ENCODE assay signal across 29 cellular contexts in the genomic region with DNA sequence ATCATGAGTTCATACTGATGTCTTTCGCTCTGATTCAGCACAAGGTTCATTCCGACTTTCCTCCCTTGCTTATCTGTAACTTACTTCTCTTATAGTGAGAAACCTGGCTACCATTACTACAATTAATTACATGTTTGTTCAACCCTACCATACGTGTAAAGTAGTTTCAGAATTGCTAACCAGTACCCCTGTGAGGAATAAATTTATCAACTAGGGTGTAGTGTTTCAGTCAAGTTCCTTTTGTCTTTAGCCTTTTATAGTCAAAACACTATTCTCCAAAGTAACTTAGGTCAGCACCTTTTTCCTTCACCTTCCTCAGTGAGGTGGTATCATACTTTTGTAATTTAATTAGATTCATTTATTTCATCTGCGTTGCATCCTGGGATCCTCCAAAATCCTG.
A peak's percentile ranks its signal among the peaks of the same experiment; 100 is the strongest.
DNase-seq lines count a peak whose midpoint lies in the region; ATAC-seq and TF ChIP-seq lines count a peak whose summit lies in the region.
"Had no signal": no experiment of that assay in that cellular context is flagged by ENCODE, and none has a peak within 500 bp of the region (broad histone marks: within the 10 kb centered on the region; RNA-seq: fewer than 3 reads in every experiment).

No MANE protein-coding gene starts in this region.

- H3K9me3 Mint-ChIP-seq in activated T-helper 17 cell treated with anti-CD3 and anti-CD28 coated beads, Interleukin-2, amount 50 U/mL, for 72 hours: peaks cover 4% of the 10 kb centered on the region
- H3K9me3 Mint-ChIP-seq: activated naive CD8-positive, alpha-beta T cell treated with anti-CD3 and anti-CD28 coated beads, Interleukin-2, amount 10 ng/mL, durations not matched to agents 7 days and 5 days; HFFc6; immature natural killer cell; T-helper 1 cell treated with Interleukin-12 subunit alpha and Interleukin-12 subunit beta and Interleukin-4 antibody, amounts not matched to agents 30 μg/mL and 1 μg/mL, for 36 hours had no signal

- no peaks in the 10 kb centered on the region for H3K27me3 ChIP-seq in GM06990 (replicated peaks; ENCODE audit: control insufficient read depth, insufficient read depth, low read length)
- no peaks in the 10 kb centered on the region for H3K27me3 ChIP-seq in effector memory CD4-positive, alpha-beta T cell (replicated peaks; ENCODE audit: control insufficient read depth, insufficient read depth, low read length, poor library complexity, severe bottlenecking)
- H3K27me3 ChIP-seq: BLaER1, neural progenitor cell, transverse colon had no signal

- peaks cover 34% of the 10 kb centered on the region for H3K36me3 Mint-ChIP-seq in activated T-helper 17 cell treated with anti-CD3 and anti-CD28 coated beads, Interleukin-2, amount 50 U/mL, for 72 hours (ENCODE audit: low read depth)

- H3K4me1 ChIP-seq in effector memory CD4-positive, alpha-beta T cell (ENCODE audit: control insufficient read depth, insufficient read depth, low read length, poor library complexity, severe bottlenecking): no peaks in the 10 kb centered on the region
- H3K4me1 ChIP-seq: neural progenitor cell, transverse colon had no signal

- peak overlapping the region; percentile 69 for H3K4me3 Mint-ChIP-seq in activated T-helper 17 cell treated with anti-CD3 and anti-CD28 coated beads, Interleukin-2, amount 50 U/mL, for 72 hours
- H3K4me3 Mint-ChIP-seq: activated CD8-positive, alpha-beta T cell treated with anti-CD3 and anti-CD28 coated beads for 36 hours; activated naive CD8-positive, alpha-beta T cell treated with anti-CD3 and anti-CD28 coated beads, Interleukin-2, amount 10 ng/mL, durations not matched to agents 7 days and 5 days; HFFc6; immature natural killer cell; memory B cell; neural progenitor cell; T-helper 1 cell treated with Interleukin-12 subunit alpha and Interleukin-12 subunit beta and Interleukin-4 antibody, amounts not matched to agents 30 μg/mL and 1 μg/mL, for 36 hours had no signal

- no peak overlapping the region for H3K27ac ChIP-seq in effector memory CD4-positive, alpha-beta T cell (ENCODE audit: insufficient read depth, low read length, poor library complexity, severe bottlenecking)
- H3K27ac ChIP-seq: BLaER1, GM23248, neural progenitor cell, transverse colon had no signal

- H3K4me1 Mint-ChIP-seq in activated T-helper 17 cell treated with anti-CD3 and anti-CD28 coated beads, Interleukin-2, amount 50 U/mL, for 72 hours: peaks cover 19% of the 10 kb centered on the region
- H3K4me1 Mint-ChIP-seq: activated naive CD8-positive, alpha-beta T cell treated with anti-CD3 and anti-CD28 coated beads, Interleukin-2, amount 10 ng/mL, durations not matched to agents 7 days and 5 days; neural progenitor cell had no signal

- ATAC-seq in GM18520 (IDR thresholded peaks at IDR 0.05; ENCODE audit: unreplicated experiment) (peak; percentile 49), HG02759 (IDR thresholded peaks at IDR 0.05; ENCODE audit: unreplicated experiment) (peak; percentile 68), GM21529 (IDR thresholded peaks at IDR 0.05; ENCODE audit: unreplicated experiment) (no peak)
- ATAC-seq in activated T-helper 17 cell treated with anti-CD3 and anti-CD28 coated beads, Interleukin-2, amount 50 U/mL, for 72 hours (replicated peaks): peak; percentile 75
- ATAC-seq: activated CD8-positive, alpha-beta T cell treated with anti-CD3 and anti-CD28 coated beads for 36 hours; right cardiac atrium had no signal

- DNase-seq in GM06990 (ENCODE audit: extremely low read depth, insufficient read length) (peak; percentile 54), SKM-1 (lab: John Stamatoyannopoulos, UW; ENCODE audit: unreplicated experiment) (no peak)
- no peak for DNase-seq in effector memory CD4-positive, alpha-beta T cell
- DNase-seq: activated CD4-positive, CD25-positive, alpha-beta regulatory T cell treated with anti-CD3 and anti-CD28 coated beads, Interleukin-2, amount 50 U/mL, for 72 hours; activated CD8-positive, alpha-beta T cell treated with anti-CD3 and anti-CD28 coated beads for 36 hours; activated effector memory CD4-positive, alpha-beta T cell treated with Interleukin-2 at 50 U/mL for 16 hours; activated naive CD8-positive, alpha-beta T cell treated with anti-CD3 and anti-CD28 coated beads, Interleukin-2, amount 10 ng/mL, durations not matched to agents 7 days and 5 days; COR-L47; DMS79; GM23248; HFFc6; hypothalamus; immature natural killer cell; KBM-7; MM.1S; NCI-H2029; NCI-H2227 treated with DMSO at 0.1 percent for 48 hours; right cardiac atrium; RPMI8226; stimulated activated CD4-positive, alpha-beta T cell treated with anti-CD3 and anti-CD28 coated beads, Interleukin-2, amount 100 ng/mL, for 24 hours; transverse colon had no signal

- H3K4me3 ChIP-seq in GM06990 (replicated peaks; ENCODE audit: low read depth, low read length): no peak overlapping the region
- no peak overlapping the region for H3K4me3 ChIP-seq in effector memory CD4-positive, alpha-beta T cell (ENCODE audit: insufficient read depth, low read depth, low read length, poor library complexity, severe bottlenecking)
- H3K4me3 ChIP-seq: BLaER1, GM23248, neural progenitor cell, transverse colon had no signal

- H3K36me3 ChIP-seq in GM06990 (ENCODE audit: control insufficient read depth, insufficient read depth, low read length): peaks cover 2% of the 10 kb centered on the region
- H3K36me3 ChIP-seq in effector memory CD4-positive, alpha-beta T cell (ENCODE audit: control insufficient read depth, insufficient read depth, low read length): no peaks in the 10 kb centered on the region
- H3K36me3 ChIP-seq: neural progenitor cell, transverse colon had no signal

- H3K27me3 Mint-ChIP-seq in activated T-helper 17 cell treated with anti-CD3 and anti-CD28 coated beads, Interleukin-2, amount 50 U/mL, for 72 hours: no peaks in the 10 kb centered on the region
- H3K27me3 Mint-ChIP-seq: activated CD8-positive, alpha-beta T cell treated with anti-CD3 and anti-CD28 coated beads for 36 hours; activated naive CD8-positive, alpha-beta T cell treated with anti-CD3 and anti-CD28 coated beads, Interleukin-2, amount 10 ng/mL, durations not matched to agents 7 days and 5 days; memory B cell had no signal

- H3K27ac Mint-ChIP-seq in activated T-helper 17 cell treated with anti-CD3 and anti-CD28 coated beads, Interleukin-2, amount 50 U/mL, for 72 hours: peak overlapping the region; percentile 81
- H3K27ac Mint-ChIP-seq: activated CD8-positive, alpha-beta T cell treated with anti-CD3 and anti-CD28 coated beads for 36 hours; activated naive CD8-positive, alpha-beta T cell treated with anti-CD3 and anti-CD28 coated beads, Interleukin-2, amount 10 ng/mL, durations not matched to agents 7 days and 5 days; HFFc6; immature natural killer cell; memory B cell; neural progenitor cell; T-helper 1 cell treated with Interleukin-12 subunit alpha and Interleukin-12 subunit beta and Interleukin-4 antibody, amounts not matched to agents 30 μg/mL and 1 μg/mL, for 36 hours had no signal

- H3K9me3 ChIP-seq in effector memory CD4-positive, alpha-beta T cell (ENCODE audit: control insufficient read depth, low read length): no peaks in the 10 kb centered on the region
- H3K9me3 ChIP-seq: transverse colon had no signal

- TF ChIP-seq CTCF in GM06990 (IDR thresholded peaks at IDR 0.05; ENCODE audit: insufficient read depth, low read length, poor library complexity, severe bottlenecking): no peak
